Comparison of ENCODE assay signal across 1 cellular context in the genomic region with DNA sequence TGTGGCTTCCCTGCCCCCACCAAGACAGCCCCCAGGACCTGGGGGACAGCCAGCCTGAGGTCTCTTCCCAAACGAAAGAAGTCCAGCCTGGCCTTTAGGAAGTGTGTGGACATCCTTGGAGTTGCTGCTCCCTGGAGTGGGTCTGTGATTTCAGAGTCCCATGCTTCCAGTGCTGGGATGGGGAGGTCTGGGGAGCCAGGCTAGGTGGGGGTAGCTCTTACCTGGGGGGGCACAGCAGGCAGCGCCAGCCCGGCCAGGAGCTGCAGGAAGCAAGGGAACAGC.
TF ChIP-seq lines count a peak whose summit lies in the region.

No MANE protein-coding gene starts in this region.

TF ChIP-seq in GM12878, 131 proteins besides CTCF, POLR2A, EP300 and RAD21 (continued from another document):
- TF ChIP-seq SUPT20H (IDR thresholded peaks at IDR 0.05; ENCODE audit: borderline replicate concordance, control insufficient read depth, low read depth, low read length) (no peak), RUNX3 (IDR thresholded peaks at IDR 0.05; ENCODE audit: low read length) (no peak), NFYA (IDR thresholded peaks at IDR 0.05; ENCODE audit: borderline replicate concordance, low read depth, low read length) (no peak), EGR1 (IDR thresholded peaks at IDR 0.05; ENCODE audit: borderline replicate concordance in 1 of 2, low read depth in 2 of 2, low read length in 2 of 2) (no peak), EZH2 (IDR thresholded peaks at IDR 0.05; ENCODE audit: borderline replicate concordance, control insufficient read depth, low read depth, low read length) (no peak), NFIC (IDR thresholded peaks at IDR 0.05; ENCODE audit: low read depth, low read length) (no peak), TARDBP (IDR thresholded peaks at IDR 0.05; ENCODE audit: borderline replicate concordance) (no peak), TAF1 (IDR thresholded peaks at IDR 0.05; ENCODE audit: borderline replicate concordance, low read depth, low read length) (no peak), YY1 (IDR thresholded peaks at IDR 0.05; ENCODE audit: low read depth, low read length) (no peak), KDM1A (IDR thresholded peaks at IDR 0.05; ENCODE audit: borderline replicate concordance) (no peak), POU2F2 (IDR thresholded peaks at IDR 0.05; ENCODE audit: borderline replicate concordance, low read depth, low read length) (no peak), IKZF1 (conservative IDR thresholded peaks at IDR 0.05) (no peak)
- TF ChIP-seq, protein P1, sequence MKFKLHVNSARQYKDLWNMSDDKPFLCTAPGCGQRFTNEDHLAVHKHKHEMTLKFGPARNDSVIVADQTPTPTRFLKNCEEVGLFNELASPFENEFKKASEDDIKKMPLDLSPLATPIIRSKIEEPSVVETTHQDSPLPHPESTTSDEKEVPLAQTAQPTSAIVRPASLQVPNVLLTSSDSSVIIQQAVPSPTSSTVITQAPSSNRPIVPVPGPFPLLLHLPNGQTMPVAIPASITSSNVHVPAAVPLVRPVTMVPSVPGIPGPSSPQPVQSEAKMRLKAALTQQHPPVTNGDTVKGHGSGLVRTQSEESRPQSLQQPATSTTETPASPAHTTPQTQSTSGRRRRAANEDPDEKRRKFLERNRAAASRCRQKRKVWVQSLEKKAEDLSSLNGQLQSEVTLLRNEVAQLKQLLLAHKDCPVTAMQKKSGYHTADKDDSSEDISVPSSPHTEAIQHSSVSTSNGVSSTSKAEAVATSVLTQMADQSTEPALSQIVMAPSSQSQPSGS (IDR thresholded peaks at IDR 0.05; ENCODE audit: low read length), result no peak
- TF ChIP-seq, protein P2, sequence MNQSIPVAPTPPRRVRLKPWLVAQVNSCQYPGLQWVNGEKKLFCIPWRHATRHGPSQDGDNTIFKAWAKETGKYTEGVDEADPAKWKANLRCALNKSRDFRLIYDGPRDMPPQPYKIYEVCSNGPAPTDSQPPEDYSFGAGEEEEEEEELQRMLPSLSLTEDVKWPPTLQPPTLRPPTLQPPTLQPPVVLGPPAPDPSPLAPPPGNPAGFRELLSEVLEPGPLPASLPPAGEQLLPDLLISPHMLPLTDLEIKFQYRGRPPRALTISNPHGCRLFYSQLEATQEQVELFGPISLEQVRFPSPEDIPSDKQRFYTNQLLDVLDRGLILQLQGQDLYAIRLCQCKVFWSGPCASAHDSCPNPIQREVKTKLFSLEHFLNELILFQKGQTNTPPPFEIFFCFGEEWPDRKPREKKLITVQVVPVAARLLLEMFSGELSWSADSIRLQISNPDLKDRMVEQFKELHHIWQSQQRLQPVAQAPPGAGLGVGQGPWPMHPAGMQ (IDR thresholded peaks at IDR 0.05; ENCODE audit: borderline replicate concordance), result no peak
- TF ChIP-seq, protein P3, sequence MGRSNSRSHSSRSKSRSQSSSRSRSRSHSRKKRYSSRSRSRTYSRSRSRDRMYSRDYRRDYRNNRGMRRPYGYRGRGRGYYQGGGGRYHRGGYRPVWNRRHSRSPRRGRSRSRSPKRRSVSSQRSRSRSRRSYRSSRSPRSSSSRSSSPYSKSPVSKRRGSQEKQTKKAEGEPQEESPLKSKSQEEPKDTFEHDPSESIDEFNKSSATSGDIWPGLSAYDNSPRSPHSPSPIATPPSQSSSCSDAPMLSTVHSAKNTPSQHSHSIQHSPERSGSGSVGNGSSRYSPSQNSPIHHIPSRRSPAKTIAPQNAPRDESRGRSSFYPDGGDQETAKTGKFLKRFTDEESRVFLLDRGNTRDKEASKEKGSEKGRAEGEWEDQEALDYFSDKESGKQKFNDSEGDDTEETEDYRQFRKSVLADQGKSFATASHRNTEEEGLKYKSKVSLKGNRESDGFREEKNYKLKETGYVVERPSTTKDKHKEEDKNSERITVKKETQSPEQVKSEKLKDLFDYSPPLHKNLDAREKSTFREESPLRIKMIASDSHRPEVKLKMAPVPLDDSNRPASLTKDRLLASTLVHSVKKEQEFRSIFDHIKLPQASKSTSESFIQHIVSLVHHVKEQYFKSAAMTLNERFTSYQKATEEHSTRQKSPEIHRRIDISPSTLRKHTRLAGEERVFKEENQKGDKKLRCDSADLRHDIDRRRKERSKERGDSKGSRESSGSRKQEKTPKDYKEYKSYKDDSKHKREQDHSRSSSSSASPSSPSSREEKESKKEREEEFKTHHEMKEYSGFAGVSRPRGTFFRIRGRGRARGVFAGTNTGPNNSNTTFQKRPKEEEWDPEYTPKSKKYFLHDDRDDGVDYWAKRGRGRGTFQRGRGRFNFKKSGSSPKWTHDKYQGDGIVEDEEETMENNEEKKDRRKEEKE (IDR thresholded peaks at IDR 0.05), result no peak
- TF ChIP-seq, protein P4, sequence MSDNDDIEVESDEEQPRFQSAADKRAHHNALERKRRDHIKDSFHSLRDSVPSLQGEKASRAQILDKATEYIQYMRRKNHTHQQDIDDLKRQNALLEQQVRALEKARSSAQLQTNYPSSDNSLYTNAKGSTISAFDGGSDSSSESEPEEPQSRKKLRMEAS (IDR thresholded peaks at IDR 0.05; ENCODE audit: low read depth, low read length), result no peak
- TF ChIP-seq, protein P5, sequence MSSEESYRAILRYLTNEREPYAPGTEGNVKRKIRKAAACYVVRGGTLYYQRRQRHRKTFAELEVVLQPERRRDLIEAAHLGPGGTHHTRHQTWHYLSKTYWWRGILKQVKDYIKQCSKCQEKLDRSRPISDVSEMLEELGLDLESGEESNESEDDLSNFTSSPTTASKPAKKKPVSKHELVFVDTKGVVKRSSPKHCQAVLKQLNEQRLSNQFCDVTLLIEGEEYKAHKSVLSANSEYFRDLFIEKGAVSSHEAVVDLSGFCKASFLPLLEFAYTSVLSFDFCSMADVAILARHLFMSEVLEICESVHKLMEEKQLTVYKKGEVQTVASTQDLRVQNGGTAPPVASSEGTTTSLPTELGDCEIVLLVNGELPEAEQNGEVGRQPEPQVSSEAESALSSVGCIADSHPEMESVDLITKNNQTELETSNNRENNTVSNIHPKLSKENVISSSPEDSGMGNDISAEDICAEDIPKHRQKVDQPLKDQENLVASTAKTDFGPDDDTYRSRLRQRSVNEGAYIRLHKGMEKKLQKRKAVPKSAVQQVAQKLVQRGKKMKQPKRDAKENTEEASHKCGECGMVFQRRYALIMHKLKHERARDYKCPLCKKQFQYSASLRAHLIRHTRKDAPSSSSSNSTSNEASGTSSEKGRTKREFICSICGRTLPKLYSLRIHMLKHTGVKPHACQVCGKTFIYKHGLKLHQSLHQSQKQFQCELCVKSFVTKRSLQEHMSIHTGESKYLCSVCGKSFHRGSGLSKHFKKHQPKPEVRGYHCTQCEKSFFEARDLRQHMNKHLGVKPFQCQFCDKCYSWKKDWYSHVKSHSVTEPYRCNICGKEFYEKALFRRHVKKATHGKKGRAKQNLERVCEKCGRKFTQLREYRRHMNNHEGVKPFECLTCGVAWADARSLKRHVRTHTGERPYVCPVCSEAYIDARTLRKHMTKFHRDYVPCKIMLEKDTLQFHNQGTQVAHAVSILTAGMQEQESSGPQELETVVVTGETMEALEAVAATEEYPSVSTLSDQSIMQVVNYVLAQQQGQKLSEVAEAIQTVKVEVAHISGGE (CRISPR knock-in tag; IDR thresholded peaks at IDR 0.05), result no peak
